Comparison of ENCODE assay signal across 9 cellular contexts in genomic region chr2:23925702-23926288, GRCh38. TPM values are rescaled to one million over a fixed set of nuclear protein-coding genes. Genes with fewer than 3 reads are reported as not detected.
DNase-seq lines count a peak whose midpoint lies in the region; ATAC-seq, FAIRE-seq and TF ChIP-seq lines count a peak whose summit lies in the region.
"Had no signal": no experiment of that assay in that cellular context is flagged by ENCODE, and none has a peak within 500 bp of the region (broad histone marks: within the 10 kb centered on the region; RNA-seq: fewer than 3 reads in every experiment).

No MANE protein-coding gene starts in this region.

- peaks cover 36 to 71% (median 50%) of the 10 kb centered on the region in 4 donors for H3K4me1 Mint-ChIP-seq in CD4-positive, alpha-beta memory T cell
- H3K4me1 Mint-ChIP-seq in osteocyte (ENCODE audit: unreplicated experiment) = peaks cover 48% of the 10 kb centered on the region

- peak overlapping the region; percentile 96 to 100 (median 100) for H3K27ac Mint-ChIP-seq in CD4-positive, alpha-beta memory T cell
- peak overlapping the region; percentile 100 for H3K27ac Mint-ChIP-seq in osteocyte (ENCODE audit: unreplicated experiment)

- H3K4me3 Mint-ChIP-seq in CD4-positive, alpha-beta memory T cell = peak overlapping the region; percentile 93 to 99 (median 98)
- peak overlapping the region; percentile 93 for H3K4me3 Mint-ChIP-seq in osteocyte (ENCODE audit: unreplicated experiment)

- CTCF ChIA-PET in CD4-positive, alpha-beta memory T cell (lab: Charles Lee; ENCODE audit: partially characterized antibody) = interaction anchor here (0.7 to 4.8 kb wide), 15 partner anchors 9 to 277 kb away, joined by 3 to 64 read pairs (median 4); partner anchors contain the start of genes SF3B6, TP53I3, UBXN2A and WDCP
- CTCF ChIA-PET in RWPE1 (lab: Yijun Ruan, JAX) = interaction anchor here (0.6 to 2.4 kb wide), 6 partner anchors 15 to 177 kb away, joined by 3 to 10 read pairs (median 4); partner anchors contain the start of genes SF3B6, TP53I3 and UBXN2A

- H3K9me3 Mint-ChIP-seq in CD4-positive, alpha-beta memory T cell = no peaks in the 10 kb centered on the region
- no peaks in the 10 kb centered on the region for H3K9me3 Mint-ChIP-seq in osteocyte (ENCODE audit: unreplicated experiment)

- peak overlapping the region; percentile 97 for H3K27ac ChIP-seq in CD4-positive, alpha-beta memory T cell (ENCODE audit: low read depth, low read length)
- peak overlapping the region; percentile 92 for H3K27ac ChIP-seq in RWPE1

- ATAC-seq in GM19397 (IDR thresholded peaks at IDR 0.05; ENCODE audit: unreplicated experiment) (peak; percentile 45), HG03520 (IDR thresholded peaks at IDR 0.05; ENCODE audit: unreplicated experiment) (peak; percentile 43)

- no peaks in the 10 kb centered on the region for H3K36me3 ChIP-seq in CD4-positive, alpha-beta memory T cell (ENCODE audit: insufficient read depth, low read length)

- H3K36me3 Mint-ChIP-seq in CD4-positive, alpha-beta memory T cell = peaks cover 0 to 11% of the 10 kb centered on the region in 2 donors
- H3K36me3 Mint-ChIP-seq in osteocyte (ENCODE audit: unreplicated experiment) = no peaks in the 10 kb centered on the region

- no peaks in the 10 kb centered on the region for H3K27me3 Mint-ChIP-seq in CD4-positive, alpha-beta memory T cell
- H3K27me3 Mint-ChIP-seq in osteocyte (ENCODE audit: unreplicated experiment) = no peaks in the 10 kb centered on the region

- DNase-seq in CD4-positive, alpha-beta memory T cell = peak; percentile 71 to 83 (median 77)
- DNase-seq in RWPE1 (ENCODE audit: low spot score) (peak; percentile 37), head of caudate nucleus (peak in 37 of 42 donors; percentile 6 to 86 (median 57)), osteocyte (ENCODE audit: extremely low spot score, unreplicated experiment) (no peak), urothelium cell line (ENCODE audit: low spot score) (peak; percentile 46)
- DNase-seq in activated naive CD4-positive, alpha-beta T cell treated with anti-CD3 and anti-CD28 coated beads, Interleukin-2, amount 50 U/mL, for 16 hours = peak; percentile 46

- TF ChIP-seq CTCF in RWPE1 (conservative IDR thresholded peaks at IDR 0.05; ENCODE audit: low read depth) = no peak
- no peak for TF ChIP-seq CTCF in osteocyte (IDR thresholded peaks at IDR 0.05)

- intact Hi-C loops in CD4-positive, alpha-beta memory T cell (cut with micrococcal nuclease) = loop anchor here (2.0 to 5.0 kb wide), 3 partner anchors 101 to 437 kb away; partner anchors contain the start of genes ITSN2 and TP53I3
- intact Hi-C loops in head of caudate nucleus (cut with DNase I) = loop anchor here (2.0 to 10.0 kb wide), 2 partner anchors 119 to 151 kb away; partner anchors contain the start of genes FKBP1B, SF3B6 and WDCP

- H3K4me3 ChIP-seq in CD4-positive, alpha-beta memory T cell (ENCODE audit: low read length in 2 of 2) = peak overlapping the region; percentile 79 to 95

- peaks cover 47% of the 10 kb centered on the region for H3K4me1 ChIP-seq in CD4-positive, alpha-beta memory T cell (ENCODE audit: insufficient read depth, low read length)

- no peaks in the 10 kb centered on the region for H3K9me3 ChIP-seq in CD4-positive, alpha-beta memory T cell (ENCODE audit: control insufficient read depth in 1 of 2, low read length in 2 of 2)

- no peak for FAIRE-seq in urothelium cell line (lab: Jason Lieb, UNC)
- FAIRE-seq: endometrium had no signal

- H3K27me3 ChIP-seq in CD4-positive, alpha-beta memory T cell (ENCODE audit: insufficient read depth, low read length) = no peaks in the 10 kb centered on the region

- POLR2A ChIA-PET in CD4-positive, alpha-beta memory T cell (lab: Charles Lee; ENCODE audit: partially characterized antibody) = interaction anchor here (1.5 to 5.4 kb wide), 14 partner anchors 14 to 565 kb away, joined by 3 to 144 read pairs (median 8); partner anchors contain the start of genes FKBP1B, NCOA1, SF3B6 and TP53I3
- POLR2A ChIA-PET in RWPE1 (lab: Yijun Ruan, JAX; ENCODE audit: low non-redundant PET) = interaction anchor here (2.5 kb wide), 1 partner anchor 15 kb away, joined by 36 read pairs; the partner anchor contains the start of gene UBXN2A

RNA-seq across cellular contexts. Expression of gene ATAD2B, which starts 1.1 kb away (rescaled TPM):
- 10 to 100 TPM; 38.7 to 44.4 TPM for total RNA-seq in CD4-positive, alpha-beta memory T cell
- polyA plus RNA-seq in CD4-positive, alpha-beta memory T cell = 1 to 10 TPM; 3.8 to 7.1 TPM
- 23.8 and 27.3 TPM in 2 replicates for total RNA-seq in osteocyte

RNA-seq across cellular contexts. Expression of gene UBXN2A, which starts 14.5 kb away (rescaled TPM):
- total RNA-seq in CD4-positive, alpha-beta memory T cell = 10 to 100 TPM; 14.5 to 15.0 TPM
- 10 to 100 TPM in 1 of 2 donors, 1 to 10 TPM in 1; 9.7 to 12.4 TPM for polyA plus RNA-seq in CD4-positive, alpha-beta memory T cell
- 18.8 and 18.9 TPM in 2 replicates for total RNA-seq in osteocyte
